19 cellular contexts compared by ENCODE assay signal in genomic region chr2:144948205-144948855, GRCh38.
DNase-seq lines count a peak whose midpoint lies in the region; ATAC-seq and TF ChIP-seq lines count a peak whose summit lies in the region.
"Had no signal": no experiment of that assay in that cellular context is flagged by ENCODE, and none has a peak within 500 bp of the region (broad histone marks: within the 10 kb centered on the region; RNA-seq: fewer than 3 reads in every experiment).

No MANE protein-coding gene starts in this region.

- no peaks in the 10 kb centered on the region for H3K9me3 Mint-ChIP-seq in activated naive CD8-positive, alpha-beta T cell treated with anti-CD3 and anti-CD28 coated beads, Interleukin-2, amount 50 U/mL, for 24 hours
- no peaks in the 10 kb centered on the region for H3K9me3 Mint-ChIP-seq in activated naive CD8-positive, alpha-beta T cell treated with anti-CD3 and anti-CD28 coated beads for 36 hours
- H3K9me3 Mint-ChIP-seq in stimulated activated naive CD8-positive, alpha-beta T cell treated with anti-CD3 and anti-CD28 coated beads, Interleukin-15, amount 100 ng/mL, for 72 hours, result no peaks in the 10 kb centered on the region
- H3K9me3 Mint-ChIP-seq: CD4-positive, alpha-beta T cell had no signal

- H3K27me3 Mint-ChIP-seq in activated naive CD8-positive, alpha-beta T cell treated with anti-CD3 and anti-CD28 coated beads, Interleukin-2, amount 50 U/mL, for 24 hours, result no peaks in the 10 kb centered on the region
- peaks cover 4% of the 10 kb centered on the region for H3K27me3 Mint-ChIP-seq in activated naive CD8-positive, alpha-beta T cell treated with anti-CD3 and anti-CD28 coated beads for 36 hours
- H3K27me3 Mint-ChIP-seq in stimulated activated naive CD8-positive, alpha-beta T cell treated with anti-CD3 and anti-CD28 coated beads, Interleukin-15, amount 100 ng/mL, for 72 hours, result no peaks in the 10 kb centered on the region
- H3K27me3 Mint-ChIP-seq: CD4-positive, alpha-beta T cell had no signal

- no peak overlapping the region for H3K4me3 ChIP-seq in LNCaP clone FGC (ENCODE audit: low read depth, low read length)

- H3K4me3 Mint-ChIP-seq in activated naive CD8-positive, alpha-beta T cell treated with anti-CD3 and anti-CD28 coated beads, Interleukin-2, amount 50 U/mL, for 24 hours, result no peak overlapping the region
- H3K4me3 Mint-ChIP-seq in activated naive CD8-positive, alpha-beta T cell treated with anti-CD3 and anti-CD28 coated beads for 36 hours, result no peak overlapping the region
- no peak overlapping the region for H3K4me3 Mint-ChIP-seq in stimulated activated naive CD8-positive, alpha-beta T cell treated with anti-CD3 and anti-CD28 coated beads, Interleukin-15, amount 100 ng/mL, for 72 hours
- H3K4me3 Mint-ChIP-seq: CD4-positive, alpha-beta T cell had no signal

- DNase-seq in activated naive CD8-positive, alpha-beta T cell treated with anti-CD3 and anti-CD28 coated beads, Interleukin-2, amount 50 U/mL, for 24 hours, result no peak
- no peak for DNase-seq in activated naive CD8-positive, alpha-beta T cell treated with anti-CD3 and anti-CD28 coated beads for 36 hours
- peak; percentile 18 for DNase-seq in LNCaP clone FGC (ENCODE audit: low read depth)
- DNase-seq in erythroblast (lab: John Stamatoyannopoulos, UW), result peak; percentile 14 to 49
- no peak for DNase-seq in stimulated activated naive CD8-positive, alpha-beta T cell treated with anti-CD3 and anti-CD28 coated beads, Interleukin-15, amount 100 ng/mL, for 72 hours
- DNase-seq in AML-193 (lab: John Stamatoyannopoulos, UW), result no peak
- DNase-seq in stimulated activated naive CD4-positive, alpha-beta T cell (lab: John Stamatoyannopoulos, UW), result no peak
- DNase-seq: BE2C; Calu3; CD4-positive, alpha-beta T cell; DMS79; NCI-H1048; NCI-H1436 treated with DMSO at 0.1 percent for 48 hours; NCI-H2081 treated with DMSO at 0.1 percent for 48 hours; NCI-H226; RPMI8226; SIG-M5 had no signal

- no peak for TF ChIP-seq CTCF in LNCaP clone FGC (IDR thresholded peaks at IDR 0.05; ENCODE audit: control insufficient read depth, extremely low read depth, insufficient read depth)

- H3K36me3 Mint-ChIP-seq in activated naive CD8-positive, alpha-beta T cell treated with anti-CD3 and anti-CD28 coated beads, Interleukin-2, amount 50 U/mL, for 24 hours (ENCODE audit: low read depth), result no peaks in the 10 kb centered on the region
- H3K36me3 Mint-ChIP-seq in activated naive CD8-positive, alpha-beta T cell treated with anti-CD3 and anti-CD28 coated beads for 36 hours, result no peaks in the 10 kb centered on the region

- no peaks in the 10 kb centered on the region for H3K4me1 Mint-ChIP-seq in activated naive CD8-positive, alpha-beta T cell treated with anti-CD3 and anti-CD28 coated beads, Interleukin-2, amount 50 U/mL, for 24 hours
- no peaks in the 10 kb centered on the region for H3K4me1 Mint-ChIP-seq in activated naive CD8-positive, alpha-beta T cell treated with anti-CD3 and anti-CD28 coated beads for 36 hours
- no peaks in the 10 kb centered on the region for H3K4me1 Mint-ChIP-seq in stimulated activated naive CD8-positive, alpha-beta T cell treated with anti-CD3 and anti-CD28 coated beads, Interleukin-15, amount 100 ng/mL, for 72 hours

- no peak for TF ChIP-seq POLR2A in erythroblast (IDR thresholded peaks at IDR 0.05; ENCODE audit: low read length)

- peak; percentile 60 for ATAC-seq in activated naive CD8-positive, alpha-beta T cell treated with anti-CD3 and anti-CD28 coated beads, Interleukin-2, amount 50 U/mL, for 24 hours
- peak; percentile 68 for ATAC-seq in stimulated activated naive CD8-positive, alpha-beta T cell treated with anti-CD3 and anti-CD28 coated beads, Interleukin-15, amount 100 ng/mL, for 72 hours
- no peak for ATAC-seq in HG03280 (IDR thresholded peaks at IDR 0.05; ENCODE audit: unreplicated experiment)
- ATAC-seq: HCT116 had no signal

- no peak overlapping the region for H3K27ac Mint-ChIP-seq in activated naive CD8-positive, alpha-beta T cell treated with anti-CD3 and anti-CD28 coated beads, Interleukin-2, amount 50 U/mL, for 24 hours
- H3K27ac Mint-ChIP-seq in activated naive CD8-positive, alpha-beta T cell treated with anti-CD3 and anti-CD28 coated beads for 36 hours, result no peak overlapping the region
- peak overlapping the region in 1 of 2 donors; percentile 74 for H3K27ac Mint-ChIP-seq in stimulated activated naive CD8-positive, alpha-beta T cell treated with anti-CD3 and anti-CD28 coated beads, Interleukin-15, amount 100 ng/mL, for 72 hours
- H3K27ac Mint-ChIP-seq: CD4-positive, alpha-beta T cell had no signal

Comparison
In these comparisons a context has a peak if more than half of its experiments do, and no peak if none do; other contexts are left out.
1. DNase-seq: peak in LNCaP clone FGC (single experiment) and erythroblast (2 of 2); none in activated naive CD8-positive, alpha-beta T cell treated with anti-CD3 and anti-CD28 coated beads, Interleukin-2, amount 50 U/mL, for 24 hours (single experiment), activated naive CD8-positive, alpha-beta T cell treated with anti-CD3 and anti-CD28 coated beads for 36 hours (single experiment), stimulated activated naive CD8-positive, alpha-beta T cell treated with anti-CD3 and anti-CD28 coated beads, Interleukin-15, amount 100 ng/mL, for 72 hours (0 of 2), AML-193 (0 of 2) and stimulated activated naive CD4-positive, alpha-beta T cell (0 of 6).